In genomic region chr15:65409284-65409631, GRCh38 we compare ENCODE assay signal across 10 cellular contexts. TPM values are rescaled to one million over a fixed set of nuclear protein-coding genes. Genes with fewer than 3 reads are reported as not detected.
A peak's percentile ranks its signal among the peaks of the same experiment; 100 is the strongest.
DNase-seq lines count a peak whose midpoint lies in the region; ATAC-seq and TF ChIP-seq lines count a peak whose summit lies in the region.
"Had no signal": no experiment of that assay in that cellular context is flagged by ENCODE, and none has a peak within 500 bp of the region (broad histone marks: within the 10 kb centered on the region; RNA-seq: fewer than 3 reads in every experiment).

No MANE protein-coding gene starts in this region.

- no peaks in the 10 kb centered on the region for H3K4me1 Mint-ChIP-seq in activated naive CD4-positive, alpha-beta T cell treated with anti-CD3 and anti-CD28 coated beads, Interleukin-2, amount 10 ng/mL, durations not matched to agents 7 days and 5 days

- 0 out of 2 replicates have a peak overlapping the region, but pooled peaks have one; percentile 10 for H3K4me3 ChIP-seq in GM06990 (replicated peaks; ENCODE audit: low read depth, low read length)
- H3K4me3 ChIP-seq: adrenal gland had no signal

- ATAC-seq in HG03139 (IDR thresholded peaks at IDR 0.05; ENCODE audit: unreplicated experiment): no peak

- no peaks in the 10 kb centered on the region for H3K36me3 ChIP-seq in GM06990 (ENCODE audit: control insufficient read depth, insufficient read depth, low read length)
- H3K36me3 ChIP-seq: adrenal gland had no signal

- DNase-seq in GM06990 (ENCODE audit: extremely low read depth, insufficient read length) (peak; percentile 52), HS-27A (ENCODE audit: low read depth) (peak; percentile 65), astrocyte of the hippocampus (ENCODE audit: low read depth, low spot score) (peak; percentile 97), non-pigmented ciliary epithelial cell (ENCODE audit: low read depth) (peak; percentile 96), dermis blood vessel endothelial cell (no peak), nucleus accumbens (lab: John Stamatoyannopoulos, UW) (no peak)
- DNase-seq in activated naive CD4-positive, alpha-beta T cell treated with anti-CD3 and anti-CD28 coated beads, Interleukin-2, amount 10 ng/mL, durations not matched to agents 7 days and 5 days: no peak
- DNase-seq: adrenal gland had no signal

- no peaks in the 10 kb centered on the region for H3K36me3 Mint-ChIP-seq in activated naive CD4-positive, alpha-beta T cell treated with anti-CD3 and anti-CD28 coated beads, Interleukin-2, amount 10 ng/mL, durations not matched to agents 7 days and 5 days

- CTCF ChIA-PET in activated naive CD4-positive, alpha-beta T cell treated with anti-CD3 and anti-CD28 coated beads, Interleukin-2, amount 10 ng/mL, durations not matched to agents 7 days and 5 days (lab: Charles Lee): no interaction called here

- no peak for TF ChIP-seq CTCF in GM06990 (IDR thresholded peaks at IDR 0.05; ENCODE audit: insufficient read depth, low read length, poor library complexity, severe bottlenecking)

- H3K27ac Mint-ChIP-seq in activated naive CD4-positive, alpha-beta T cell treated with anti-CD3 and anti-CD28 coated beads, Interleukin-2, amount 10 ng/mL, durations not matched to agents 7 days and 5 days: no peak overlapping the region

- H3K4me3 Mint-ChIP-seq in activated naive CD4-positive, alpha-beta T cell treated with anti-CD3 and anti-CD28 coated beads, Interleukin-2, amount 10 ng/mL, durations not matched to agents 7 days and 5 days: no peak overlapping the region

- H3K27me3 Mint-ChIP-seq in activated naive CD4-positive, alpha-beta T cell treated with anti-CD3 and anti-CD28 coated beads, Interleukin-2, amount 10 ng/mL, durations not matched to agents 7 days and 5 days: peaks cover 60% of the 10 kb centered on the region

- no peaks in the 10 kb centered on the region; the same call in 1 of the 2 replicates for H3K27me3 ChIP-seq in GM06990 (replicated peaks; ENCODE audit: control insufficient read depth, insufficient read depth, low read length)
- H3K27me3 ChIP-seq: adrenal gland had no signal

- no peaks in the 10 kb centered on the region for H3K9me3 Mint-ChIP-seq in activated naive CD4-positive, alpha-beta T cell treated with anti-CD3 and anti-CD28 coated beads, Interleukin-2, amount 10 ng/mL, durations not matched to agents 7 days and 5 days

RNA-seq across cellular contexts. Expression of gene IGDCC4, which starts 13.5 kb away (rescaled TPM):
- total RNA-seq in dermis blood vessel endothelial cell: 0.09 and 0.17 TPM in 2 replicates

RNA-seq across cellular contexts. Expression of gene IGDCC3, which starts 31.5 kb away (rescaled TPM):
- not detected in 2 replicates for total RNA-seq in dermis blood vessel endothelial cell
- total RNA-seq: lower leg skin had no signal

Comparison
In these comparisons a context has a peak if more than half of its experiments do, and no peak if none do; other contexts are left out.
1. DNase-seq: peak in GM06990 (single experiment), HS-27A (single experiment), astrocyte of the hippocampus (single experiment) and non-pigmented ciliary epithelial cell (single experiment); none in activated naive CD4-positive, alpha-beta T cell treated with anti-CD3 and anti-CD28 coated beads, Interleukin-2, amount 10 ng/mL, durations not matched to agents 7 days and 5 days (single experiment), dermis blood vessel endothelial cell (single experiment) and nucleus accumbens (0 of 56).